ENCODE assay signal across 14 cellular contexts in genomic region chr17:17742133-17742621, GRCh38.
DNase-seq lines count a peak whose midpoint lies in the region; ATAC-seq and TF ChIP-seq lines count a peak whose summit lies in the region.
"Had no signal": no experiment of that assay in that cellular context is flagged by ENCODE, and none has a peak within 500 bp of the region (broad histone marks: within the 10 kb centered on the region; RNA-seq: fewer than 3 reads in every experiment).

No MANE protein-coding gene starts in this region.

- no peaks in the 10 kb centered on the region for H3K27me3 ChIP-seq in mammary epithelial cell (ENCODE audit: insufficient read depth, low read length)
- no peaks in the 10 kb centered on the region for H3K27me3 ChIP-seq in layer of hippocampus (ENCODE audit: control insufficient read depth, insufficient read depth, low read length)

- H3K27ac ChIP-seq in mammary epithelial cell (ENCODE audit: insufficient read depth, low read depth, low read length) (peak overlapping the region; percentile 82), layer of hippocampus (ENCODE audit: low read depth, low read length) (peak overlapping the region; percentile 97), skin epidermis (peak overlapping the region in 13 of 21 experiments; percentile 36 to 84 (median 75))
- H3K27ac ChIP-seq: C4-2B had no signal

- H3K27me3 Mint-ChIP-seq in HFFc6 (ENCODE audit: insufficient read depth) = peaks cover 3% of the 10 kb centered on the region; the same call in 1 of the 2 replicates

- dilution Hi-C loops in mammary epithelial cell (cut with HindIII; ENCODE audit: low sequenced_read_pairs) = no loop called here

- H3K4me2 ChIP-seq in mammary epithelial cell (ENCODE audit: insufficient read depth, low read depth, low read length) = no peak overlapping the region

- WGBS in mammary epithelial cell (ENCODE audit: low coverage, missing lambda C conversion rate) = 40% methylated on average over 5 of the region's 5 CpGs

- intact Hi-C loops in mammary epithelial cell (cut with micrococcal nuclease) = no loop called here

- H3K27ac Mint-ChIP-seq in HFFc6 = peak overlapping the region; percentile 75
- H3K27ac Mint-ChIP-seq: activated T-cell treated with anti-CD3 and anti-CD28 coated beads, Interleukin-2, amount 50 U/mL, for 72 hours had no signal

- H3K4me1 Mint-ChIP-seq in HFFc6 (ENCODE audit: low read depth) = peaks cover 58% of the 10 kb centered on the region

- H2AFZ ChIP-seq in mammary epithelial cell (ENCODE audit: low read depth, low read length) = no peak overlapping the region

- peaks cover 92% of the 10 kb centered on the region for H3K79me2 ChIP-seq in mammary epithelial cell (ENCODE audit: insufficient read depth, low read length)

- H4K20me1 ChIP-seq in mammary epithelial cell (ENCODE audit: insufficient read depth, low read length) = no peaks in the 10 kb centered on the region

- H3K4me1 ChIP-seq in mammary epithelial cell (ENCODE audit: insufficient read depth, low read length) = peaks cover 46% of the 10 kb centered on the region

- CTCF ChIA-PET in mammary epithelial cell (lab: Charles Lee; ENCODE audit: low non-redundant PET) = no interaction called here

- no peaks in the 10 kb centered on the region for H3K9me3 Mint-ChIP-seq in HFFc6
- H3K9me3 Mint-ChIP-seq: activated T-cell treated with anti-CD3 and anti-CD28 coated beads, Interleukin-2, amount 50 U/mL, for 72 hours; stimulated activated effector memory CD8-positive, alpha-beta T cell treated with anti-CD3 and anti-CD28 coated beads, Interleukin-12 subunit alpha, Interleukin-12 subunit beta, amount 100 ng/mL, for 72 hours had no signal

- no peak overlapping the region for H3K4me3 ChIP-seq in mammary epithelial cell (replicated peaks in 1 of 3; ENCODE audit: insufficient read depth in 1 of 3, low read depth in 2 of 3, low read length in 3 of 3)
- no peak overlapping the region for H3K4me3 ChIP-seq in skin epidermis

- DNase-seq in HFFc6 = peak; percentile 38
- no peak for DNase-seq in mammary epithelial cell
- no peak for DNase-seq in NCI-H2107 treated with DMSO at 0.1 percent for 48 hours (lab: John Stamatoyannopoulos, UW; ENCODE audit: unreplicated experiment)
- no peak for DNase-seq in stimulated activated CD4-positive, alpha-beta T cell treated with anti-CD3 and anti-CD28 coated beads, Interleukin-4, amount 100 ng/mL, for 24 hours
- no peak for DNase-seq in stimulated activated CD4-positive, alpha-beta T cell treated with anti-CD3 and anti-CD28 coated beads, Interleukin-2, amount 100 ng/mL, for 24 hours
- DNase-seq: activated CD4-positive, alpha-beta T cell treated with anti-CD3 and anti-CD28 coated beads for 4 hours; activated T-cell treated with anti-CD3 and anti-CD28 coated beads, Interleukin-2, amount 50 U/mL, for 72 hours; OCI-M1 had no signal

- no peaks in the 10 kb centered on the region for H3K36me3 ChIP-seq in mammary epithelial cell (ENCODE audit: insufficient read depth, low read length)

- no peak for ATAC-seq in GM18520 (IDR thresholded peaks at IDR 0.05; ENCODE audit: unreplicated experiment)
- ATAC-seq: activated T-cell treated with anti-CD3 and anti-CD28 coated beads, Interleukin-2, amount 50 U/mL, for 72 hours; esophagus mucosa; stimulated activated effector memory CD8-positive, alpha-beta T cell treated with anti-CD3 and anti-CD28 coated beads, Interleukin-12 subunit alpha, Interleukin-12 subunit beta, amount 100 ng/mL, for 72 hours had no signal

- no peak overlapping the region for H3K4me3 Mint-ChIP-seq in HFFc6
- H3K4me3 Mint-ChIP-seq: activated T-cell treated with anti-CD3 and anti-CD28 coated beads, Interleukin-2, amount 50 U/mL, for 72 hours; stimulated activated effector memory CD8-positive, alpha-beta T cell treated with anti-CD3 and anti-CD28 coated beads, Interleukin-12 subunit alpha, Interleukin-12 subunit beta, amount 100 ng/mL, for 72 hours had no signal

- TF ChIP-seq CTCF in HFFc6 (IDR thresholded peaks at IDR 0.05) (no peak), mammary epithelial cell (conservative IDR thresholded peaks at IDR 0.05 in 1 of 2, IDR thresholded peaks at IDR 0.05 in 1 of 2; ENCODE audit: extremely low read depth in 1 of 2, insufficient read depth in 1 of 2, low read depth in 1 of 2, low read length in 2 of 2) (no peak)

- H3K9me3 ChIP-seq in mammary epithelial cell (replicated peaks; ENCODE audit: insufficient read depth, low read length) = no peaks in the 10 kb centered on the region

- in situ Hi-C loops in mammary epithelial cell (cut with MboI; ENCODE audit: low sequenced_read_pairs in 2 of 2) = no loop called here

- no TSS peak for BruUV-seq in mammary epithelial cell (replicated peaks; lab: Mats Ljungman, UMichigan)

- H3K9ac ChIP-seq in mammary epithelial cell (ENCODE audit: insufficient read depth, low read length) = no peak overlapping the region

- H3K36me3 Mint-ChIP-seq in HFFc6 (ENCODE audit: low read depth) = 0 out of 2 replicates have a peak, but pooled peaks cover under 1% of the 10 kb centered on the region
- H3K36me3 Mint-ChIP-seq: stimulated activated effector memory CD8-positive, alpha-beta T cell treated with anti-CD3 and anti-CD28 coated beads, Interleukin-12 subunit alpha, Interleukin-12 subunit beta, amount 100 ng/mL, for 72 hours had no signal
